Comparison of ENCODE assay signal across 8 cellular contexts in the genomic region with DNA sequence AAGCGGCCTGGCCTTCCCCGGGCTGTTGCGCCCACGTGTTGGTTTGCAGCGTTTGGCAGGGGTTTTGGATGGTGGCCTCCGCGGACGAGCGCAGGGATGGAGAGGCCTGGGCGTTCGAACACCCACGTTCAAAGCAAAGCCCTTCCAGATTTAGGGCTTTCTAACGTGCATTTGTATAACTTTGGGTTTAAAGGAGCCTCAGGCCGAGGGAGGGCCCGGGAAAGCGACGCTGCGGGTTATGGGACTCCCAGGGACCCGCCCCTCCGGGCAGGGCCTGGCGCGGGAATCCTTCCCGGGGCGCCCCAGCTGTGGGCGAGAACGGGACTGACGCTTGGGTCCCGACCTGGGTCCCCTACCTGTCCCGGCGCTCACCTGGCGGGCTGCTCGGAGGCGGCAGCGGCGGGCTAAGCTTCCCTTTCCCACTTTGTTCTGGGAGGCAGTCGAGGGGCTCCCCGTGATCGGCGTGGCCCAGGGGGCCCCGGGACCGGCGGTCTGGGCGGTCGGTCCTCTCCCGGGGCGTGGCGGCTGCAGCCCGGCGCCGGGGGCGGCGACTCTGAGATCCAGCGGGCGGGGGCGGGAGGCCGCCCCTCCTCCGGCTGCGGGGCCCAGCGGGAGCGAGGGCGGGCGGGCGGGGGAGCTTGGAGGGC. TPM values are rescaled to one million over a fixed set of nuclear protein-coding genes. Genes with fewer than 3 reads are reported as not detected.
DNase-seq lines count a peak whose midpoint lies in the region; ATAC-seq and TF ChIP-seq lines count a peak whose summit lies in the region.

Gene FBXO17 (minus strand): TSS at position 529 of the 647 bp plus-strand sequence. CDS start 25,423 bp downstream, outside the sequence.

- no peaks in the 10 kb centered on the region for H3K9me3 ChIP-seq in CD4-positive, alpha-beta memory T cell (ENCODE audit: control insufficient read depth in 1 of 2, low read length in 2 of 2)
- H3K9me3 ChIP-seq in smooth muscle cell (replicated peaks; ENCODE audit: low read depth): no peaks in the 10 kb centered on the region
- no peaks in the 10 kb centered on the region for H3K9me3 ChIP-seq in PC-3 (ENCODE audit: low read length)

- peaks cover 17 to 25% of the 10 kb centered on the region in 2 donors for H3K27me3 Mint-ChIP-seq in CD4-positive, alpha-beta memory T cell
- peaks cover 9 to 13% (median 10%) of the 10 kb centered on the region in 3 donors for H3K27me3 Mint-ChIP-seq in immature natural killer cell (ENCODE audit: low read depth in 3 of 3)

- TF ChIP-seq CTCF in smooth muscle cell (IDR thresholded peaks at IDR 0.05; ENCODE audit: borderline replicate concordance, insufficient read depth, poor library complexity, severe bottlenecking) (no peak), PC-3 (conservative IDR thresholded peaks at IDR 0.05; ENCODE audit: low read depth, low read length) (no peak)

- H3K4me3 ChIP-seq in CD4-positive, alpha-beta memory T cell (ENCODE audit: low read length in 2 of 2): no peak within 1 kb of the TSS
- H3K4me3 ChIP-seq in smooth muscle cell: peak within 1 kb of the TSS; percentile 72
- no peak within 1 kb of the TSS for H3K4me3 ChIP-seq in PC-3 (ENCODE audit: low read length)

- intact Hi-C loops in CD4-positive, alpha-beta memory T cell (cut with micrococcal nuclease): no loop called here
- intact Hi-C loops in PC-3 (cut with micrococcal nuclease): no loop called here

- under 1% methylated on average over 36 of the region's 63 CpGs for WGBS in smooth muscle cell (ENCODE audit: low lambda C conversion rate)

- H3K4me3 Mint-ChIP-seq in CD4-positive, alpha-beta memory T cell: peak within 1 kb of the TSS; percentile 27 to 76 (median 61)
- peak within 1 kb of the TSS in 2 of 5 donors; percentile 39 for H3K4me3 Mint-ChIP-seq in immature natural killer cell

- H3K9ac ChIP-seq in smooth muscle cell (ENCODE audit: low read depth): peak within 1 kb of the TSS; percentile 50
- no peak within 1 kb of the TSS for H3K9ac ChIP-seq in PC-3 (ENCODE audit: low read length)

- H3K9me2 ChIP-seq in PC-3 (replicated peaks; ENCODE audit: low read length): no peaks in the 10 kb centered on the region

- H3K4me2 ChIP-seq in smooth muscle cell (peak within 1 kb of the TSS; percentile 91), PC-3 (ENCODE audit: low read length) (no peak within 1 kb of the TSS)

- no peak for DNase-seq in CD4-positive, alpha-beta memory T cell
- DNase-seq in NCI-H460 (ENCODE audit: extremely low read depth, low read depth) (no peak), dedifferentiated amniotic fluid mesenchymal stem cell (ENCODE audit: extremely low spot score) (peak; percentile 53), kidney tubule cell (ENCODE audit: low spot score) (peak; percentile 62), smooth muscle cell (lab: John Stamatoyannopoulos, UW; ENCODE audit: unreplicated experiment) (peak; percentile 80), immature natural killer cell (no peak), PC-3 (no peak)

- H3K36me3 ChIP-seq in CD4-positive, alpha-beta memory T cell (ENCODE audit: insufficient read depth, low read length): no peaks in the 10 kb centered on the region
- H3K36me3 ChIP-seq in smooth muscle cell (ENCODE audit: low read depth): no peaks in the 10 kb centered on the region
- no peaks in the 10 kb centered on the region for H3K36me3 ChIP-seq in PC-3 (ENCODE audit: low read depth, low read length)

- peak within 1 kb of the TSS; percentile 86 for H2AFZ ChIP-seq in smooth muscle cell (ENCODE audit: low read depth)
- H2AFZ ChIP-seq in PC-3 (ENCODE audit: low read length): no peak within 1 kb of the TSS

- H3K9me3 Mint-ChIP-seq in CD4-positive, alpha-beta memory T cell: peaks cover 0 to 2% (median under 1%) of the 10 kb centered on the region in 8 donors
- H3K9me3 Mint-ChIP-seq in immature natural killer cell: peaks cover 0 to 2% (median 0%) of the 10 kb centered on the region in 6 donors

- CTCF ChIA-PET in CD4-positive, alpha-beta memory T cell (lab: Charles Lee; ENCODE audit: partially characterized antibody): no interaction called here
- CTCF ChIA-PET in PC-3 (lab: Charles Lee): no interaction called here

- no peaks in the 10 kb centered on the region for H3K4me1 ChIP-seq in CD4-positive, alpha-beta memory T cell (ENCODE audit: insufficient read depth, low read length)
- H3K4me1 ChIP-seq in smooth muscle cell (ENCODE audit: low read depth): peaks cover 15% of the 10 kb centered on the region
- no peaks in the 10 kb centered on the region for H3K4me1 ChIP-seq in PC-3 (ENCODE audit: insufficient read depth, low read length)

- no peaks in the 10 kb centered on the region for H3K27me3 ChIP-seq in CD4-positive, alpha-beta memory T cell (ENCODE audit: insufficient read depth, low read length)
- no peaks in the 10 kb centered on the region for H3K27me3 ChIP-seq in smooth muscle cell (ENCODE audit: low read depth)
- H3K27me3 ChIP-seq in PC-3 (ENCODE audit: low read length): no peaks in the 10 kb centered on the region

- H4K20me1 ChIP-seq in smooth muscle cell (ENCODE audit: low read depth) (no peaks in the 10 kb centered on the region), PC-3 (ENCODE audit: low read length) (no peaks in the 10 kb centered on the region)

- peaks cover 23% of the 10 kb centered on the region for H3K79me2 ChIP-seq in smooth muscle cell (ENCODE audit: low read depth)
- H3K79me2 ChIP-seq in PC-3 (ENCODE audit: low read length): no peaks in the 10 kb centered on the region

- peaks cover 0 to 19% (median 11%) of the 10 kb centered on the region in 4 donors for H3K4me1 Mint-ChIP-seq in CD4-positive, alpha-beta memory T cell
- peaks cover 7 to 8% of the 10 kb centered on the region in 2 donors for H3K4me1 Mint-ChIP-seq in immature natural killer cell

- H3K27ac ChIP-seq in CD4-positive, alpha-beta memory T cell (ENCODE audit: low read depth, low read length): no peak within 1 kb of the TSS
- H3K27ac ChIP-seq in smooth muscle cell (ENCODE audit: low read depth): peak within 1 kb of the TSS; percentile 64
- no peak within 1 kb of the TSS for H3K27ac ChIP-seq in PC-3 (ENCODE audit: low read length)

- POLR2A ChIA-PET in CD4-positive, alpha-beta memory T cell (lab: Charles Lee; ENCODE audit: partially characterized antibody): no interaction called here
- POLR2A ChIA-PET in PC-3 (lab: Charles Lee; ENCODE audit: unreplicated experiment): no interaction called here

- H3F3A ChIP-seq in smooth muscle cell (ENCODE audit: low read depth) (peaks cover 29% of the 10 kb centered on the region), PC-3 (ENCODE audit: low read length, unreplicated experiment) (no peaks in the 10 kb centered on the region)

- H3K27ac Mint-ChIP-seq in CD4-positive, alpha-beta memory T cell: peak within 1 kb of the TSS in 1 of 7 donors; percentile 19
- H3K27ac Mint-ChIP-seq in immature natural killer cell: no peak within 1 kb of the TSS

- BruUV-seq in PC-3 (replicated peaks; lab: Mats Ljungman, UMichigan): no TSS peak

- H3K36me3 Mint-ChIP-seq in CD4-positive, alpha-beta memory T cell: no peaks in the 10 kb centered on the region
- no peaks in the 10 kb centered on the region for H3K36me3 Mint-ChIP-seq in immature natural killer cell

- ATAC-seq in GM18870 (IDR thresholded peaks at IDR 0.05; ENCODE audit: unreplicated experiment) (no peak), PC-3 (no peak)

RNA-seq across cellular contexts. Expression of gene FBXO17, which starts in this region (rescaled TPM):
- total RNA-seq in CD4-positive, alpha-beta memory T cell: not detected
- not detected for polyA plus RNA-seq in CD4-positive, alpha-beta memory T cell
- 7.9 and 11.1 TPM in 2 replicates for total RNA-seq in NCI-H460 (2014; rRNA removed; shearing (Covaris generic))
- polyA plus RNA-seq in NCI-H460 (2014; cell fraction: nucleus; rRNA removed): 26.4 and 28.0 TPM in 2 replicates
- total RNA-seq in smooth muscle cell (8.2 and 11.5 TPM in 2 replicates), PC-3 (2014; rRNA removed) (not detected in 2 replicates)
- polyA plus RNA-seq in smooth muscle cell (17.9 and 21.7 TPM in 2 replicates), immature natural killer cell (not detected)

Comparison
In these comparisons a context has a peak if more than half of its experiments do, and no peak if none do; other contexts are left out.
1. RNA of gene FBXO17 (polyA plus RNA-seq): 17.9 to 21.7 TPM in smooth muscle cell; not detected in CD4-positive, alpha-beta memory T cell and not detected in immature natural killer cell; every median in the first group is over 10 times any median in the second.
2. DNase-seq: peak in dedifferentiated amniotic fluid mesenchymal stem cell (single experiment), kidney tubule cell (single experiment) and smooth muscle cell (single experiment); none in CD4-positive, alpha-beta memory T cell (0 of 5), NCI-H460 (single experiment), immature natural killer cell (0 of 3) and PC-3 (single experiment).